Comparison of ENCODE assay signal across 12 cellular contexts in genomic region chr20:50911716-50912115, GRCh38. TPM values are rescaled to one million over a fixed set of nuclear protein-coding genes. Genes with fewer than 3 reads are reported as not detected.
DNase-seq lines count a peak whose midpoint lies in the region; ATAC-seq and TF ChIP-seq lines count a peak whose summit lies in the region.
"Had no signal": no experiment of that assay in that cellular context is flagged by ENCODE, and none has a peak within 500 bp of the region (broad histone marks: within the 10 kb centered on the region; RNA-seq: fewer than 3 reads in every experiment).

No MANE protein-coding gene starts in this region.

- intact Hi-C loops in CD8-positive, alpha-beta T cell (cut with DNase I, micrococcal nuclease), result no loop called here

- CTCF ChIA-PET in CD8-positive, alpha-beta T cell (lab: Charles Lee), result interaction anchor here (0.8 to 4.2 kb wide), 3 partner anchors 11 to 117 kb away, joined by 3 to 19 read pairs (median 6); partner anchors contain the start of gene BCAS4

- no peaks in the 10 kb centered on the region for H3K27me3 Mint-ChIP-seq in CD8-positive, alpha-beta T cell (ENCODE audit: low read depth)
- no peaks in the 10 kb centered on the region for H3K27me3 Mint-ChIP-seq in effector memory CD8-positive, alpha-beta T cell
- H3K27me3 Mint-ChIP-seq in glutamatergic neuron (ENCODE audit: unreplicated experiment), result no peaks in the 10 kb centered on the region

- H3K27me3 ChIP-seq in CD8-positive, alpha-beta T cell (ENCODE audit: insufficient read depth, low read length), result no peaks in the 10 kb centered on the region
- H3K27me3 ChIP-seq in upper lobe of left lung, result no peaks in the 10 kb centered on the region

- no peak for TF ChIP-seq CTCF in CD8-positive, alpha-beta T cell (IDR thresholded peaks at IDR 0.05)
- TF ChIP-seq CTCF in upper lobe of left lung (IDR thresholded peaks at IDR 0.05) (no peak), glutamatergic neuron (IDR thresholded peaks at IDR 0.05; ENCODE audit: partially characterized antibody, unreplicated experiment) (no peak)

- H3K4me3 Mint-ChIP-seq in CD8-positive, alpha-beta T cell, result no peak overlapping the region
- peak overlapping the region in 1 of 2 donors; percentile 32 for H3K4me3 Mint-ChIP-seq in effector memory CD8-positive, alpha-beta T cell
- H3K4me3 Mint-ChIP-seq in glutamatergic neuron (ENCODE audit: unreplicated experiment), result no peak overlapping the region

- H3K27ac Mint-ChIP-seq in CD8-positive, alpha-beta T cell, result peak overlapping the region; percentile 71
- peak overlapping the region; percentile 52 to 74 for H3K27ac Mint-ChIP-seq in effector memory CD8-positive, alpha-beta T cell
- H3K27ac Mint-ChIP-seq in glutamatergic neuron (ENCODE audit: unreplicated experiment), result no peak overlapping the region

- no peak for DNase-seq in CD8-positive, alpha-beta T cell
- DNase-seq in effector memory CD8-positive, alpha-beta T cell, result no peak
- no peak for DNase-seq in HPDE6-E6E7 (ENCODE audit: extremely low spot score)
- DNase-seq in substantia nigra (lab: John Stamatoyannopoulos, UW), result no peak
- no peak for DNase-seq in upper lobe of left lung
- no peak for DNase-seq in glutamatergic neuron
- DNase-seq: activated gamma-delta T cell; NCI-H524 treated with DMSO at 0.1 percent for 48 hours; stimulated activated CD4-positive, alpha-beta T cell treated with anti-CD3 and anti-CD28 coated beads, Interleukin-4, amount 100 ng/mL, for 1 hour; SW 1271 had no signal

- no peaks in the 10 kb centered on the region for H3K9me3 Mint-ChIP-seq in CD8-positive, alpha-beta T cell
- H3K9me3 Mint-ChIP-seq in effector memory CD8-positive, alpha-beta T cell, result no peaks in the 10 kb centered on the region
- H3K9me3 Mint-ChIP-seq in glutamatergic neuron (ENCODE audit: unreplicated experiment), result peaks cover 2% of the 10 kb centered on the region

- no peak for TF ChIP-seq EP300 in upper lobe of left lung (IDR thresholded peaks at IDR 0.05)

- H3K36me3 Mint-ChIP-seq in CD8-positive, alpha-beta T cell, result peaks cover 40% of the 10 kb centered on the region
- peaks cover 5% of the 10 kb centered on the region for H3K36me3 Mint-ChIP-seq in effector memory CD8-positive, alpha-beta T cell (ENCODE audit: insufficient read depth)
- no peaks in the 10 kb centered on the region for H3K36me3 Mint-ChIP-seq in glutamatergic neuron (ENCODE audit: unreplicated experiment)

- H3K27ac ChIP-seq in CD8-positive, alpha-beta T cell (ENCODE audit: low read depth, low read length), result no peak overlapping the region
- H3K27ac ChIP-seq in substantia nigra (ENCODE audit: low read depth, low read length, poor library complexity, severe bottlenecking), result no peak overlapping the region
- H3K27ac ChIP-seq in upper lobe of left lung, result no peak overlapping the region

- H3K36me3 ChIP-seq in CD8-positive, alpha-beta T cell (ENCODE audit: insufficient read depth, low read length), result peaks cover 6% of the 10 kb centered on the region
- no peaks in the 10 kb centered on the region for H3K36me3 ChIP-seq in upper lobe of left lung

- peaks cover 57% of the 10 kb centered on the region for H3K4me1 ChIP-seq in CD8-positive, alpha-beta T cell (ENCODE audit: insufficient read depth, low read length)
- H3K4me1 ChIP-seq in upper lobe of left lung, result peaks cover 35 to 40% (median 38%) of the 10 kb centered on the region in 4 donors

- peaks cover 75% of the 10 kb centered on the region for H3K4me1 Mint-ChIP-seq in CD8-positive, alpha-beta T cell (ENCODE audit: low read depth)
- H3K4me1 Mint-ChIP-seq in effector memory CD8-positive, alpha-beta T cell (ENCODE audit: low read depth in 2 of 2), result peaks cover 53 to 79% of the 10 kb centered on the region in 2 donors
- peaks cover 36% of the 10 kb centered on the region for H3K4me1 Mint-ChIP-seq in glutamatergic neuron (ENCODE audit: low read depth, unreplicated experiment)

- no peaks in the 10 kb centered on the region for H3K9me3 ChIP-seq in CD8-positive, alpha-beta T cell (ENCODE audit: low read length)
- no peaks in the 10 kb centered on the region for H3K9me3 ChIP-seq in upper lobe of left lung

- TF ChIP-seq POLR2A in upper lobe of left lung (IDR thresholded peaks at IDR 0.05), result no peak

- 70 to 74% methylated on average over 1 of the region's 1 CpG for WGBS in upper lobe of left lung, 2 donors

- POLR2A ChIA-PET in CD8-positive, alpha-beta T cell (lab: Charles Lee), result no interaction called here

- ATAC-seq in CD8-positive, alpha-beta T cell, result no peak
- peak; percentile 60 for ATAC-seq in GM19455 (IDR thresholded peaks at IDR 0.05; ENCODE audit: unreplicated experiment)
- peak; percentile 52 for ATAC-seq in HG03442 (IDR thresholded peaks at IDR 0.05; ENCODE audit: unreplicated experiment)
- no peak for ATAC-seq in effector memory CD8-positive, alpha-beta T cell (replicated peaks)
- no peak for ATAC-seq in upper lobe of left lung (ENCODE audit: low FRiP score in 2 of 2)

- no peak overlapping the region for H3K4me3 ChIP-seq in CD8-positive, alpha-beta T cell (ENCODE audit: low read depth, low read length)
- no peak overlapping the region for H3K4me3 ChIP-seq in upper lobe of left lung

RNA-seq across cellular contexts. Expression of gene ADNP, which starts 19.5 kb away (rescaled TPM):
- 10 to 100 TPM; 41.5 to 45.5 TPM for total RNA-seq in CD8-positive, alpha-beta T cell
- total RNA-seq in upper lobe of left lung (10 to 100 TPM; 27.3 to 72.6 (median 45.0) TPM), glutamatergic neuron (ENCODE audit: unreplicated experiment) (139 TPM)

RNA-seq across cellular contexts. Expression of gene DPM1, which starts 46.6 kb away (rescaled TPM):
- 10 to 100 TPM; 54.1 to 54.7 TPM for total RNA-seq in CD8-positive, alpha-beta T cell
- 10 to 100 TPM; 16.4 to 61.2 (median 28.4) TPM for total RNA-seq in upper lobe of left lung
- 31.9 TPM for total RNA-seq in glutamatergic neuron (ENCODE audit: unreplicated experiment)

RNA-seq across cellular contexts. Expression of gene MOCS3, which starts 46.9 kb away (rescaled TPM):
- 1 to 10 TPM; 3.6 to 4.1 TPM for total RNA-seq in CD8-positive, alpha-beta T cell
- total RNA-seq in upper lobe of left lung (1 to 10 TPM; 1.6 to 5.3 (median 4.4) TPM), glutamatergic neuron (ENCODE audit: unreplicated experiment) (4.1 TPM)

Comparison
In these comparisons a context has a peak if more than half of its experiments do, and no peak if none do; other contexts are left out.
1. ATAC-seq: peak in GM19455 (single experiment) and HG03442 (single experiment); none in CD8-positive, alpha-beta T cell (single experiment), effector memory CD8-positive, alpha-beta T cell (single experiment) and upper lobe of left lung (0 of 2).